9 cellular contexts compared by ENCODE assay signal in the genomic region with DNA sequence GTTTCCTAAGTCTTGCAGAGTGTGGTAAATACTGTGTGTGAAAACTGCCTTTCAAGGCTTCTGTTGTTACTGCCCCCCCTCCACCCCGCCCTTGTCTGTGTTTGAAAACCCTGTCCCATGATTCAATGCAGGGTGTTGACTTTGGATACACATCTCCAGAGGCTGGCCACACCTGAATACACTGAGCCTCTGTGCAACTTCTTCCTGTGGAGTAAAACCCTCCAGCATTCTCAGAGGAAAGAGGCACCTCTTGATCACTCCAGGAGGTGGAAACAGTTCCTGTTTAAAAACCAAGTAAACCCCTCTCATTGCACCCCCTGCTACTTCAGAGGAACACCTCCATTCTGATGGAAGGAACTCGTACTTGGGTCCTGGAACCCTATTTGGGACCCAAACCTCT.
A peak's percentile ranks its signal among the peaks of the same experiment; 100 is the strongest.
DNase-seq lines count a peak whose midpoint lies in the region; ATAC-seq, FAIRE-seq and TF ChIP-seq lines count a peak whose summit lies in the region.
"Had no signal": no experiment of that assay in that cellular context is flagged by ENCODE, and none has a peak within 500 bp of the region (broad histone marks: within the 10 kb centered on the region; RNA-seq: fewer than 3 reads in every experiment).

No MANE protein-coding gene starts in this region.

- H3K4me3 ChIP-seq in K562 (no peak overlapping the region), mucosa of descending colon (no peak overlapping the region)

- H2AFZ ChIP-seq in K562 (ENCODE audit: low read depth, low read length), result no peak overlapping the region

- no peak overlapping the region for H3K4me2 ChIP-seq in K562 (ENCODE audit: insufficient read depth, low read length)

- WGBS in K562 (ENCODE audit: insufficient coverage, low coverage, missing lambda C conversion rate), result 58% methylated on average over 2 of the region's 2 CpGs

- ATAC-seq in K562 (peak; percentile 69), mucosa of descending colon (peak; percentile 89), GM18520 (IDR thresholded peaks at IDR 0.05; ENCODE audit: unreplicated experiment) (no peak)

- H3K9me3 ChIP-seq in K562 (replicated peaks; ENCODE audit: control insufficient read depth, insufficient read depth, low read depth, low read length) (no peaks in the 10 kb centered on the region), mucosa of descending colon (no peaks in the 10 kb centered on the region)
- H3K9me3 ChIP-seq: neutrophil had no signal

- no peak for TF ChIP-seq POLR2A in K562 (conservative IDR thresholded peaks at IDR 0.05)

- H3K4me1 ChIP-seq in K562 (replicated peaks in 1 of 2; ENCODE audit: control insufficient read depth in 2 of 2, insufficient read depth in 2 of 2, low read length in 2 of 2) (no peaks in the 10 kb centered on the region), mucosa of descending colon (ENCODE audit: low read depth) (peaks cover 29% of the 10 kb centered on the region)

- no peak for FAIRE-seq in K562 (lab: Jason Lieb, UNC)

- no peaks in the 10 kb centered on the region; the same call in 1 of the 2 replicates for H4K20me1 ChIP-seq in K562 (replicated peaks; ENCODE audit: control insufficient read depth, insufficient read depth, low read length)

- DNase-seq in DMS53 treated with DMSO at 0.1 percent for 48 hours (lab: John Stamatoyannopoulos, UW; ENCODE audit: unreplicated experiment), result peak; percentile 31
- peak; percentile 66 for DNase-seq in NCI-H146 treated with DMSO at 0.1 percent for 48 hours (lab: John Stamatoyannopoulos, UW; ENCODE audit: unreplicated experiment)
- DNase-seq in K562 (ENCODE audit: extremely low read depth in 1 of 4, low spot score in 3 of 4), result peak in 3 of 4 experiments; percentile 20 to 32 (median 23)
- DNase-seq in mucosa of descending colon, result peak; percentile 74 to 93 (median 82)
- DNase-seq in NCI-H526 (lab: John Stamatoyannopoulos, UW), result no peak
- DNase-seq in NCI-H446 (lab: John Stamatoyannopoulos, UW), result no peak
- no peak for DNase-seq in posterior vena cava (ENCODE audit: low spot score)

- H3K27ac ChIP-seq in K562 (ENCODE audit: extremely low read depth, low read depth, low read length), result no peak overlapping the region
- H3K27ac ChIP-seq: neutrophil had no signal

- H3K79me2 ChIP-seq in K562 (ENCODE audit: control insufficient read depth, insufficient read depth, low read length), result no peaks in the 10 kb centered on the region

- no peak for TF ChIP-seq RAD21 in K562 (CRISPR knock-in tag; conservative IDR thresholded peaks at IDR 0.05 in 1 of 2, IDR thresholded peaks at IDR 0.05 in 1 of 2)

- POLR2A ChIA-PET in K562 (lab: Yijun Ruan, JAX), result no interaction called here

- CTCF ChIA-PET in K562 (lab: Yijun Ruan, JAX; ENCODE audit: low intra/inter-chr PET ratio), result no interaction called here

- H3K27me3 ChIP-seq in K562 (ENCODE audit: control insufficient read depth in 2 of 2, insufficient read depth in 2 of 2, low read length in 2 of 2), result no peaks in the 10 kb centered on the region
- H3K27me3 ChIP-seq: neutrophil had no signal

- H3K9me1 ChIP-seq in K562 (ENCODE audit: control insufficient read depth, insufficient read depth, low read length), result no peaks in the 10 kb centered on the region

- TF ChIP-seq EP300 in K562 (IDR thresholded peaks at IDR 0.05; ENCODE audit: low read length), result no peak

- in situ Hi-C loops in K562 (cut with MboI), result no loop called here

- H3K36me3 ChIP-seq in K562 (ENCODE audit: control insufficient read depth, insufficient read depth, low read length) (no peaks in the 10 kb centered on the region; the same call in 2 of the 3 replicates), mucosa of descending colon (ENCODE audit: low read depth) (no peaks in the 10 kb centered on the region)
- H3K36me3 ChIP-seq: neutrophil had no signal

- H3K9ac ChIP-seq in K562 (ENCODE audit: insufficient read depth in 1 of 2, low read depth in 2 of 2, low read length in 2 of 2), result no peak overlapping the region

- TF ChIP-seq CTCF in K562 (IDR thresholded peaks at IDR 0.05 in 2 of 3, conservative IDR thresholded peaks at IDR 0.05 in 1 of 3; ENCODE audit: insufficient read depth in 2 of 3, low read depth in 1 of 3, low read length in 3 of 3) (no peak), mucosa of descending colon (IDR thresholded peaks at IDR 0.05) (no peak)

- no TSS peak for BruUV-seq in K562 (replicated peaks; lab: Mats Ljungman, UMichigan)

- intact Hi-C loops in K562 (cut with micrococcal nuclease) (no loop called here), mucosa of descending colon (cut with DNase I, micrococcal nuclease) (loop anchor here in 1 of 2 donors (5.0 kb wide), 1 partner anchor 195 kb away; no protein-coding TSS in a partner anchor), posterior vena cava (cut with DNase I) (loop anchor here (5.0 to 10.0 kb wide), 2 partner anchors 195 to 583 kb away; no protein-coding TSS in a partner anchor)

TF ChIP-seq in K562, 482 proteins besides CTCF, POLR2A, EP300 and RAD21 (continues in another document):
- TF ChIP-seq KDM4B (IDR thresholded peaks at IDR 0.05; ENCODE audit: borderline replicate concordance in 2 of 2, low read depth in 1 of 2), result no peak
- no peak for TF ChIP-seq ZFX (CRISPR knock-in tag; IDR thresholded peaks at IDR 0.05)
- TF ChIP-seq ZNF384 (IDR thresholded peaks at IDR 0.05; ENCODE audit: low read depth, low read length), result no peak
- TF ChIP-seq ZNF274 (IDR thresholded peaks at IDR 0.05; ENCODE audit: borderline replicate concordance, low read depth, low read length), result no peak
- TF ChIP-seq, protein P1, sequence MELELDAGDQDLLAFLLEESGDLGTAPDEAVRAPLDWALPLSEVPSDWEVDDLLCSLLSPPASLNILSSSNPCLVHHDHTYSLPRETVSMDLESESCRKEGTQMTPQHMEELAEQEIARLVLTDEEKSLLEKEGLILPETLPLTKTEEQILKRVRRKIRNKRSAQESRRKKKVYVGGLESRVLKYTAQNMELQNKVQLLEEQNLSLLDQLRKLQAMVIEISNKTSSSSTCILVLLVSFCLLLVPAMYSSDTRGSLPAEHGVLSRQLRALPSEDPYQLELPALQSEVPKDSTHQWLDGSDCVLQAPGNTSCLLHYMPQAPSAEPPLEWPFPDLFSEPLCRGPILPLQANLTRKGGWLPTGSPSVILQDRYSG (tag; conservative IDR thresholded peaks at IDR 0.05; ENCODE audit: low read depth), result no peak
- TF ChIP-seq, protein P2, sequence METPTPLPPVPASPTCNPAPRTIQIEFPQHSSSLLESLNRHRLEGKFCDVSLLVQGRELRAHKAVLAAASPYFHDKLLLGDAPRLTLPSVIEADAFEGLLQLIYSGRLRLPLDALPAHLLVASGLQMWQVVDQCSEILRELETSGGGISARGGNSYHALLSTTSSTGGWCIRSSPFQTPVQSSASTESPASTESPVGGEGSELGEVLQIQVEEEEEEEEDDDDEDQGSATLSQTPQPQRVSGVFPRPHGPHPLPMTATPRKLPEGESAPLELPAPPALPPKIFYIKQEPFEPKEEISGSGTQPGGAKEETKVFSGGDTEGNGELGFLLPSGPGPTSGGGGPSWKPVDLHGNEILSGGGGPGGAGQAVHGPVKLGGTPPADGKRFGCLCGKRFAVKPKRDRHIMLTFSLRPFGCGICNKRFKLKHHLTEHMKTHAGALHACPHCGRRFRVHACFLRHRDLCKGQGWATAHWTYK (CRISPR knock-in tag; IDR thresholded peaks at IDR 0.05), result no peak
- TF ChIP-seq ZNF175 (CRISPR knock-in tag; IDR thresholded peaks at IDR 0.05; ENCODE audit: low read depth), result no peak
- no peak for TF ChIP-seq CC2D1A (IDR thresholded peaks at IDR 0.05)
- no peak for TF ChIP-seq ZNF707 (CRISPR knock-in tag; conservative IDR thresholded peaks at IDR 0.05)
- TF ChIP-seq TBP (optimal IDR thresholded peaks at IDR 0.05; ENCODE audit: low read depth, low read length), result no peak
- TF ChIP-seq KDM2B (CRISPR knock-in tag; IDR thresholded peaks at IDR 0.05), result no peak
- TF ChIP-seq CCAR2 (IDR thresholded peaks at IDR 0.05; ENCODE audit: low read depth, low read length), result no peak
- TF ChIP-seq, protein P3, sequence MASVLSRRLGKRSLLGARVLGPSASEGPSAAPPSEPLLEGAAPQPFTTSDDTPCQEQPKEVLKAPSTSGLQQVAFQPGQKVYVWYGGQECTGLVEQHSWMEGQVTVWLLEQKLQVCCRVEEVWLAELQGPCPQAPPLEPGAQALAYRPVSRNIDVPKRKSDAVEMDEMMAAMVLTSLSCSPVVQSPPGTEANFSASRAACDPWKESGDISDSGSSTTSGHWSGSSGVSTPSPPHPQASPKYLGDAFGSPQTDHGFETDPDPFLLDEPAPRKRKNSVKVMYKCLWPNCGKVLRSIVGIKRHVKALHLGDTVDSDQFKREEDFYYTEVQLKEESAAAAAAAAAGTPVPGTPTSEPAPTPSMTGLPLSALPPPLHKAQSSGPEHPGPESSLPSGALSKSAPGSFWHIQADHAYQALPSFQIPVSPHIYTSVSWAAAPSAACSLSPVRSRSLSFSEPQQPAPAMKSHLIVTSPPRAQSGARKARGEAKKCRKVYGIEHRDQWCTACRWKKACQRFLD (CRISPR knock-in tag; IDR thresholded peaks at IDR 0.05), result no peak
- no peak for TF ChIP-seq ETS2 (tag; IDR thresholded peaks at IDR 0.05; ENCODE audit: borderline replicate concordance, poor library complexity, severe bottlenecking)
- no peak for TF ChIP-seq SMARCA4 (IDR thresholded peaks at IDR 0.05)
- TF ChIP-seq CEBPZ (IDR thresholded peaks at IDR 0.05; ENCODE audit: borderline replicate concordance, low read depth, low read length), result no peak
- TF ChIP-seq CSDE1 (IDR thresholded peaks at IDR 0.05), result no peak

Comparison
In these comparisons a context has a peak if more than half of its experiments do, and no peak if none do; other contexts are left out.
1. DNase-seq: peak in DMS53 treated with DMSO at 0.1 percent for 48 hours (single experiment), NCI-H146 treated with DMSO at 0.1 percent for 48 hours (single experiment), K562 (3 of 4) and mucosa of descending colon (3 of 3); none in NCI-H526 (0 of 2), NCI-H446 (0 of 2) and posterior vena cava (single experiment).